ENCODE assay signal across 33 cellular contexts in genomic region chr3:150811984-150812383, GRCh38.
"Had no signal": no experiment of that assay in that cellular context is flagged by ENCODE, and none has a peak within 500 bp of the region (broad histone marks: within the 10 kb centered on the region; RNA-seq: fewer than 3 reads in every experiment).

No MANE protein-coding gene starts in this region.

- H3K27me3 Mint-ChIP-seq: dendritic cell treated with granulocyte-macrophage colony-stimulating factor and Interleukin-4, amounts not matched to agents 40 ng/mL and 50 ng/mL, for 4 days had no signal

- ATAC-seq: activated CD4-positive, alpha-beta T cell treated with anti-CD3 and anti-CD28 coated beads for 36 hours; activated CD8-positive, alpha-beta T cell treated with anti-CD3 and anti-CD28 coated beads for 36 hours; activated T-cell treated with anti-CD3 and anti-CD28 coated beads, Interleukin-2, amount 50 U/mL, for 4 hours; activated T-helper 17 cell treated with anti-CD3 and anti-CD28 coated beads, Interleukin-2, amount 50 U/mL, for 72 hours; foreskin keratinocyte; gastrocnemius medialis; heart left ventricle; T-helper 17 cell had no signal

- DNase-seq: activated CD4-positive, alpha-beta T cell treated with anti-CD3 and anti-CD28 coated beads for 36 hours; activated CD4-positive, alpha-beta T cell treated with anti-CD3 and anti-CD28 coated beads, Interleukin-2, amount 50 U/mL, for 1 hour; activated CD4-positive, alpha-beta T cell treated with anti-CD3 and anti-CD28 coated beads, Interleukin-2, amount 50 U/mL, for 48 hours; activated CD4-positive, CD25-positive, alpha-beta regulatory T cell; activated CD4-positive, CD25-positive, alpha-beta regulatory T cell treated with anti-CD3 and anti-CD28 coated beads, Interleukin-2, amount 50 U/mL, for 72 hours; activated CD8-positive, alpha-beta memory T cell treated with anti-CD3 and anti-CD28 coated beads for 24 hours; activated CD8-positive, alpha-beta T cell treated with anti-CD3 and anti-CD28 coated beads for 36 hours; activated effector memory CD4-positive, alpha-beta T cell treated with Interleukin-2 at 50 U/mL for 16 hours; activated gamma-delta T cell treated with Interleukin-2 at 50 U/mL for 16 hours; activated naive CD4-positive, alpha-beta T cell treated with anti-CD3 and anti-CD28 coated beads, Interleukin-2, amount 50 U/mL, for 16 hours; activated naive CD4-positive, alpha-beta T cell treated with Interleukin-2 at 50 U/mL for 16 hours; activated T-cell treated with anti-CD3 and anti-CD28 coated beads, Interleukin-2, amount 50 U/mL, for 4 hours; amniotic stem cell; anterior cingulate cortex; brain microvascular endothelial cell; dorsolateral prefrontal cortex; effector memory CD4-positive, alpha-beta T cell; foreskin keratinocyte; gastrocnemius medialis; glutamatergic neuron; heart left ventricle; T-helper 1 cell; T-helper 17 cell; T1000 had no signal

- H3K9me3 Mint-ChIP-seq: activated CD8-positive, alpha-beta T cell treated with anti-CD3 and anti-CD28 coated beads for 36 hours; activated T-cell treated with anti-CD3 and anti-CD28 coated beads, Interleukin-2, amount 50 U/mL, for 4 hours; activated T-helper 17 cell treated with anti-CD3 and anti-CD28 coated beads, Interleukin-2, amount 50 U/mL, for 72 hours; central memory CD8-positive, alpha-beta T cell; dendritic cell treated with granulocyte-macrophage colony-stimulating factor and Interleukin-4, amounts not matched to agents 40 ng/mL and 50 ng/mL, for 4 days; T-helper 2 cell treated with Interferon-gamma antibody and Interleukin-4, amounts not matched to agents 5 μg/mL and 100 μg/mL, for 36 hours had no signal

- H3K27me3 ChIP-seq: gastrocnemius medialis had no signal

- H3K4me3 Mint-ChIP-seq: activated CD4-positive, alpha-beta T cell treated with anti-CD3 and anti-CD28 coated beads for 36 hours; activated CD8-positive, alpha-beta T cell treated with anti-CD3 and anti-CD28 coated beads for 36 hours; activated naive CD8-positive, alpha-beta T cell; activated T-cell treated with anti-CD3 and anti-CD28 coated beads, Interleukin-2, amount 50 U/mL, for 4 hours; activated T-helper 17 cell treated with anti-CD3 and anti-CD28 coated beads, Interleukin-2, amount 50 U/mL, for 72 hours; central memory CD8-positive, alpha-beta T cell; dendritic cell treated with granulocyte-macrophage colony-stimulating factor and Interleukin-4, amounts not matched to agents 40 ng/mL and 50 ng/mL, for 4 days; T-helper 17 cell; T-helper 2 cell treated with Interferon-gamma antibody and Interleukin-4, amounts not matched to agents 5 μg/mL and 100 μg/mL, for 36 hours had no signal

- FAIRE-seq: astrocyte, bronchial epithelial cell had no signal

- H3K9me3 ChIP-seq: gastrocnemius medialis, heart left ventricle had no signal

- H3K4me1 ChIP-seq: foreskin keratinocyte, gastrocnemius medialis, heart left ventricle had no signal

- H3K4me1 Mint-ChIP-seq: activated CD4-positive, alpha-beta T cell treated with anti-CD3 and anti-CD28 coated beads for 36 hours; activated T-helper 17 cell treated with anti-CD3 and anti-CD28 coated beads, Interleukin-2, amount 50 U/mL, for 72 hours; central memory CD8-positive, alpha-beta T cell; T-helper 17 cell had no signal

- H3K4me3 ChIP-seq: coronary artery, dorsolateral prefrontal cortex, gastrocnemius medialis, heart left ventricle had no signal

- H3K27ac Mint-ChIP-seq: activated CD4-positive, alpha-beta T cell treated with anti-CD3 and anti-CD28 coated beads for 36 hours; activated CD8-positive, alpha-beta T cell treated with anti-CD3 and anti-CD28 coated beads for 36 hours; activated naive CD8-positive, alpha-beta T cell; activated T-helper 17 cell treated with anti-CD3 and anti-CD28 coated beads, Interleukin-2, amount 50 U/mL, for 72 hours; dendritic cell treated with granulocyte-macrophage colony-stimulating factor and Interleukin-4, amounts not matched to agents 40 ng/mL and 50 ng/mL, for 4 days; T-helper 17 cell; T-helper 2 cell treated with Interferon-gamma antibody and Interleukin-4, amounts not matched to agents 5 μg/mL and 100 μg/mL, for 36 hours had no signal

- H3K36me3 ChIP-seq: brain microvascular endothelial cell, gastrocnemius medialis, heart left ventricle had no signal

- H3K36me3 Mint-ChIP-seq: activated naive CD8-positive, alpha-beta T cell had no signal

- H3K27ac ChIP-seq: brain microvascular endothelial cell, coronary artery, dorsolateral prefrontal cortex, epithelial cell of prostate, foreskin keratinocyte, gastrocnemius medialis, heart left ventricle had no signal
